8 cellular contexts compared by ENCODE assay signal in the genomic region with DNA sequence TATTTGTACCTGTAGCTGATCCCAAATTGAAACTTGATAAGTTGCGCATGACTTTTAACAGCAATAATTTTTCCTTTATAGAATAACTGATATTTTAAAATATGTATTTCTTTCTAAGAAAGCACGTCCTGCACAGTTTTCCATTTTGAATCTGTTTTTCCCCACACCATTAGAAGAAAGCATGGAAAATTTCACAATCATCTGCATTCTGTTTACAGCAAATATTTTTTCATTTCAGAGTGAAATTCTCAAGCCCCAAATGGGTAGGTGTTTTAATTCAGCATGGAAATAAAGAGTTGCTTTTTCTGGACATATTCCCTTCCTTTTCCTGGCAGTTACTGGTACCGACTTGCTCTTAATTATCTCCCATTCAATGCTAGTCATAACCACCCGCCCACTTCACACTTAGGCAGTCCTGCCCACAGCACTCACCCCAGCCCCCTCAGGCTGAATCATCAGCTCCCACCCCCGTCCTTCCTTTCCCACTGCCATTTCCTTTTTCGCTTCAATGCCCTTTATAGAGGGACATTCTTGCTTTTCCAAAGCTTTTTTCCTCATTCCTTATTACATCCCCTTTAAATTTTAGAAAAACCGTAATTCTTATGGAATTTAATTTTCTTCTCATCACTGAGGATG.
DNase-seq lines count a peak whose midpoint lies in the region; ATAC-seq, FAIRE-seq and TF ChIP-seq lines count a peak whose summit lies in the region.

No MANE protein-coding gene starts in this region.

- H3K4me3 ChIP-seq in fibroblast of pulmonary artery (replicated peaks; ENCODE audit: low read depth, low read length): no peak overlapping the region
- no peak overlapping the region for H3K4me3 ChIP-seq in retinal pigment epithelial cell (ENCODE audit: low read length)

- DNase-seq in HTR-8/SVneo (ENCODE audit: insufficient read length, low spot score): peak; percentile 27
- peak; percentile 36 to 51 for DNase-seq in activated CD4-positive, alpha-beta T cell treated with anti-CD3 and anti-CD28 coated beads, Interleukin-2, amount 50 U/mL, for 4 hours
- DNase-seq in fibroblast of pulmonary artery (ENCODE audit: low read depth): peak; percentile 62
- peak; percentile 94 for DNase-seq in retinal pigment epithelial cell (ENCODE audit: low read depth)
- DNase-seq in NCI-H2107 treated with DMSO at 0.1 percent for 48 hours (lab: John Stamatoyannopoulos, UW; ENCODE audit: unreplicated experiment): no peak
- DNase-seq in NCI-H345 treated with DMSO at 0.1 percent for 48 hours (lab: John Stamatoyannopoulos, UW; ENCODE audit: unreplicated experiment): no peak
- no peak for DNase-seq in NCI-H526 treated with DMSO at 0.1 percent for 48 hours (lab: John Stamatoyannopoulos, UW)

- FAIRE-seq in HTR-8/SVneo (lab: Jason Lieb, UNC): peak; percentile 60

- no peak for TF ChIP-seq CTCF in fibroblast of pulmonary artery (IDR thresholded peaks at IDR 0.05; ENCODE audit: low read length, missing control alignments)
- no peak for TF ChIP-seq CTCF in retinal pigment epithelial cell (conservative IDR thresholded peaks at IDR 0.05; ENCODE audit: low read depth, low read length)

- no peak for ATAC-seq in GM18868 (IDR thresholded peaks at IDR 0.05; ENCODE audit: unreplicated experiment)

Comparison
In these comparisons a context has a peak if more than half of its experiments do, and no peak if none do; other contexts are left out.
1. DNase-seq: peak in HTR-8/SVneo (single experiment), activated CD4-positive, alpha-beta T cell treated with anti-CD3 and anti-CD28 coated beads, Interleukin-2, amount 50 U/mL, for 4 hours (2 of 2), fibroblast of pulmonary artery (single experiment) and retinal pigment epithelial cell (single experiment); none in NCI-H2107 treated with DMSO at 0.1 percent for 48 hours (single experiment), NCI-H345 treated with DMSO at 0.1 percent for 48 hours (single experiment) and NCI-H526 treated with DMSO at 0.1 percent for 48 hours (single experiment).